Comparison of ENCODE assay signal across 10 cellular contexts in genomic region chr2:28662468-28663095, GRCh38.
DNase-seq lines count a peak whose midpoint lies in the region; ATAC-seq and TF ChIP-seq lines count a peak whose summit lies in the region.
"Had no signal": no experiment of that assay in that cellular context is flagged by ENCODE, and none has a peak within 500 bp of the region (broad histone marks: within the 10 kb centered on the region; RNA-seq: fewer than 3 reads in every experiment).

No MANE protein-coding gene starts in this region.

- H3K27me3 ChIP-seq in ACC112 (ENCODE audit: insufficient read depth, low read length) (no peaks in the 10 kb centered on the region), RWPE2 (ENCODE audit: insufficient read depth, poor library complexity, severe bottlenecking) (no peaks in the 10 kb centered on the region), fibroblast of lung (ENCODE audit: control insufficient read depth, insufficient read depth, low read length) (no peaks in the 10 kb centered on the region)
- H3K27me3 ChIP-seq: tibial nerve had no signal

- H3K27ac ChIP-seq in ACC112 (ENCODE audit: low read depth, low read length), result peak overlapping the region; percentile 86
- H3K27ac ChIP-seq in RWPE2 (ENCODE audit: poor library complexity, severe bottlenecking), result peak overlapping the region; percentile 82
- peak overlapping the region; percentile 75 for H3K27ac ChIP-seq in fibroblast of lung (ENCODE audit: insufficient read depth, low read length)

- peaks cover 5% of the 10 kb centered on the region for H3K36me3 Mint-ChIP-seq in nephron progenitor cell (ENCODE audit: low read depth)
- no peaks in the 10 kb centered on the region for H3K36me3 Mint-ChIP-seq in stimulated activated memory B cell treated with anti-CD40 and anti-IgM and Interleukin-4, amounts not matched to agents 10 μg/mL and 1 μg/mL and 100 μg/mL, for 72 hours

- H3K4me2 ChIP-seq in fibroblast of lung (ENCODE audit: extremely low read depth, insufficient read depth, low read length), result peak overlapping the region; percentile 56

- H4K20me1 ChIP-seq in fibroblast of lung (ENCODE audit: control insufficient read depth, extremely low read depth, insufficient read depth, low read length), result no peaks in the 10 kb centered on the region

- H3K4me1 ChIP-seq in ACC112 (ENCODE audit: control insufficient read depth, insufficient read depth, low read length, unreplicated experiment) (peaks cover 56% of the 10 kb centered on the region), RWPE2 (ENCODE audit: insufficient read depth, poor library complexity, severe bottlenecking) (peaks cover 33% of the 10 kb centered on the region), fibroblast of lung (ENCODE audit: control insufficient read depth, extremely low read depth, insufficient read depth, low read length) (peaks cover 37% of the 10 kb centered on the region)

- ATAC-seq in RWPE2 (ENCODE audit: low read depth) (no peak), HG02798 (IDR thresholded peaks at IDR 0.05; ENCODE audit: poor library complexity, unreplicated experiment) (no peak), HG03342 (IDR thresholded peaks at IDR 0.05; ENCODE audit: unreplicated experiment) (no peak), HG03025 (IDR thresholded peaks at IDR 0.05; ENCODE audit: low FRiP score, unreplicated experiment) (no peak)
- no peak for ATAC-seq in stimulated activated memory B cell treated with anti-CD40 and anti-IgM and Interleukin-4, amounts not matched to agents 10 μg/mL and 1 μg/mL and 100 μg/mL, for 72 hours

- H3K4me1 Mint-ChIP-seq in nephron progenitor cell, result peaks cover 67% of the 10 kb centered on the region
- no peaks in the 10 kb centered on the region for H3K4me1 Mint-ChIP-seq in stimulated activated memory B cell treated with anti-CD40 and anti-IgM and Interleukin-4, amounts not matched to agents 10 μg/mL and 1 μg/mL and 100 μg/mL, for 72 hours

- H2AFZ ChIP-seq in ACC112 (ENCODE audit: low read length, unreplicated experiment), result no peak overlapping the region
- H2AFZ ChIP-seq in fibroblast of lung (ENCODE audit: low read length), result peak overlapping the region; percentile 56

- DNase-seq in RWPE2 (ENCODE audit: low spot score), result no peak
- peak; percentile 65 to 72 for DNase-seq in fibroblast of lung (ENCODE audit: low read depth in 2 of 2)
- peak; percentile 33 for DNase-seq in nephron progenitor cell
- DNase-seq: stimulated activated CD4-positive, alpha-beta T cell treated with anti-CD3 and anti-CD28 coated beads, Interleukin-15, amount 100 ng/mL, for 24 hours had no signal

- peaks cover 4% of the 10 kb centered on the region for H3K27me3 Mint-ChIP-seq in nephron progenitor cell (ENCODE audit: low read depth, poor library complexity)
- no peaks in the 10 kb centered on the region for H3K27me3 Mint-ChIP-seq in stimulated activated memory B cell treated with anti-CD40 and anti-IgM and Interleukin-4, amounts not matched to agents 10 μg/mL and 1 μg/mL and 100 μg/mL, for 72 hours

- H3K9me3 Mint-ChIP-seq in nephron progenitor cell, result peaks cover 15% of the 10 kb centered on the region
- H3K9me3 Mint-ChIP-seq in stimulated activated memory B cell treated with anti-CD40 and anti-IgM and Interleukin-4, amounts not matched to agents 10 μg/mL and 1 μg/mL and 100 μg/mL, for 72 hours, result no peaks in the 10 kb centered on the region

- H3K9ac ChIP-seq in fibroblast of lung (ENCODE audit: insufficient read depth, low read length), result no peak overlapping the region

- TF ChIP-seq CTCF in RWPE2 (IDR thresholded peaks at IDR 0.05; ENCODE audit: poor library complexity, severe bottlenecking), result no peak
- no peak for TF ChIP-seq CTCF in fibroblast of lung (conservative IDR thresholded peaks at IDR 0.05 in 1 of 2, IDR thresholded peaks at IDR 0.05 in 1 of 2; ENCODE audit: low read depth in 1 of 2, low read length in 2 of 2)
- TF ChIP-seq CTCF in nephron progenitor cell (IDR thresholded peaks at IDR 0.05), result no peak

- H3K27ac Mint-ChIP-seq in nephron progenitor cell, result no peak overlapping the region
- H3K27ac Mint-ChIP-seq in stimulated activated memory B cell treated with anti-CD40 and anti-IgM and Interleukin-4, amounts not matched to agents 10 μg/mL and 1 μg/mL and 100 μg/mL, for 72 hours, result no peak overlapping the region

- H3K79me2 ChIP-seq in ACC112 (ENCODE audit: control insufficient read depth, insufficient read depth, low read length, unreplicated experiment) (no peaks in the 10 kb centered on the region), fibroblast of lung (ENCODE audit: control insufficient read depth, insufficient read depth, low read length) (no peaks in the 10 kb centered on the region)

- H3K4me3 Mint-ChIP-seq in nephron progenitor cell, result no peak overlapping the region
- no peak overlapping the region for H3K4me3 Mint-ChIP-seq in stimulated activated memory B cell treated with anti-CD40 and anti-IgM and Interleukin-4, amounts not matched to agents 10 μg/mL and 1 μg/mL and 100 μg/mL, for 72 hours

- H3K4me3 ChIP-seq in ACC112 (ENCODE audit: low read depth, low read length) (no peak overlapping the region), RWPE2 (ENCODE audit: severe bottlenecking) (no peak overlapping the region), fibroblast of lung (replicated peaks in 1 of 4; ENCODE audit: control extremely low read depth in 1 of 4, insufficient read depth in 1 of 4, low read depth in 3 of 4, low read length in 4 of 4) (no peak overlapping the region)
- H3K4me3 ChIP-seq: tibial nerve had no signal

- H3K36me3 ChIP-seq in ACC112 (ENCODE audit: insufficient read depth, low read length), result no peaks in the 10 kb centered on the region
- H3K36me3 ChIP-seq in RWPE2 (ENCODE audit: low read depth), result no peaks in the 10 kb centered on the region
- H3K36me3 ChIP-seq in fibroblast of lung (ENCODE audit: control insufficient read depth, insufficient read depth, low read length), result no peaks in the 10 kb centered on the region
- H3K36me3 ChIP-seq: tibial nerve had no signal

- H3K9me3 ChIP-seq in RWPE2 (ENCODE audit: severe bottlenecking) (no peaks in the 10 kb centered on the region), fibroblast of lung (ENCODE audit: control insufficient read depth, insufficient read depth, low read depth, low read length) (no peaks in the 10 kb centered on the region)
- H3K9me3 ChIP-seq: tibial nerve had no signal
